ENCODE assay signal across 1 cellular context in genomic region chr5:149062371-149063016, GRCh38.
TF ChIP-seq lines count a peak whose summit lies in the region.

No MANE protein-coding gene starts in this region.

TF ChIP-seq in H1, 55 proteins besides CTCF, POLR2A, EP300 and RAD21:
- TF ChIP-seq CREB1 (IDR thresholded peaks at IDR 0.05) (no peak), CBX5 (IDR thresholded peaks at IDR 0.05; ENCODE audit: low read depth, low read length) (no peak), TCF12 (IDR thresholded peaks at IDR 0.05; ENCODE audit: low read depth, low read length) (no peak), CHD2 (IDR thresholded peaks at IDR 0.05; ENCODE audit: low read length) (no peak), TBP (IDR thresholded peaks at IDR 0.05; ENCODE audit: low read depth, low read length) (no peak), NRF1 (IDR thresholded peaks at IDR 0.05; ENCODE audit: low read depth, low read length) (no peak), SUZ12 (IDR thresholded peaks at IDR 0.05; ENCODE audit: low read length) (no peak), MAFK (IDR thresholded peaks at IDR 0.05; ENCODE audit: low read depth, low read length) (no peak), TEAD4 (IDR thresholded peaks at IDR 0.05; ENCODE audit: low read depth, low read length) (no peak), SIN3A (conservative IDR thresholded peaks at IDR 0.05 in 1 of 2, IDR thresholded peaks at IDR 0.05 in 1 of 2; ENCODE audit: low read depth in 1 of 2, low read length in 2 of 2) (no peak)
